ENCODE assay signal across 16 cellular contexts in the genomic region with DNA sequence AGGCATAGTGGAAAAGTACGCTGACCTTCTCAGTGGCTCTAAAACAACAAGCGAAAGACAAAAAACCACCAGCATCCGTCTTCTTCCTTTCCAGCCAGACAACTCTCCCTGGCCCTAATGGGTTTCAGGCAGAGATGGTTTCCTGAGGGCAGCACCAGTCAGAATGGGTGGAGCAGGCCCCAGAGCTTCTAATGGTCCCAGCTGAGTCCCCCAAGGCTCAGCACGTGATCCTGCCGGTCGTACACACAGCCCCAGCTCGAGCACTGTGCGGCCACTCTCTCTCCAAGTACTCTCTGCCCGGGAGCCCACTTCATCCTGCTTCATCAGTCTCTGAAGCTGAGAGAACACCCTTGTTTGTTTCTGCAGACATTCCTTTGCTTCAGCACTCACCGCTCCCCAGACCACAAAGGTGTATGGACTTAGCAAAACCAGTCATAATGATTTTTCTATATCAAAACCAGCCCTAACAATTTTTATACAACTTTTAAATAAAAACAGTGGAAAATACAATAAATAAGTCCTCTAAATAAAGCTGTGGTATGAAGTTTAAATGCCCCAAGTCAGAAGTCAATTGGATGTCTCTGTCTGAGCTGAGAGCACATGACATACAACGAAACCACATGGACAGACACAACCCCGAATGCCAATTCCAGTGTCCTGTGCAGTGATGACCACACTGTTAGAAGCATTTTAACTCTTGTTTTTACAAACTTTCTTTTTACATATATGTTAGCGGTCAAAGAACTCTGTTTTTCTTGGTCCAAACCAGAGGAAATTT.
"Had no signal": no experiment of that assay in that cellular context is flagged by ENCODE, and none has a peak within 500 bp of the region (broad histone marks: within the 10 kb centered on the region; RNA-seq: fewer than 3 reads in every experiment).

No MANE protein-coding gene starts in this region.

- H3K9me3 ChIP-seq: ascending aorta had no signal

- H3K36me3 ChIP-seq: ascending aorta had no signal

- H3K4me3 ChIP-seq: ascending aorta had no signal

- H3K27ac ChIP-seq: ascending aorta, epithelial cell of prostate had no signal

- H3K4me1 ChIP-seq: ascending aorta had no signal

- H3K27me3 ChIP-seq: ascending aorta had no signal

- DNase-seq: activated CD4-positive, alpha-beta T cell treated with anti-CD3 and anti-CD28 coated beads, Interleukin-2, amount 50 U/mL, for 4 hours; activated gamma-delta T cell treated with Interleukin-2 at 50 U/mL for 16 hours; activated naive CD8-positive, alpha-beta T cell treated with anti-CD3 and anti-CD28 coated beads, Interleukin-2, amount 10 ng/mL, durations not matched to agents 7 days and 5 days; activated T-cell treated with anti-CD3 and anti-CD28 coated beads, Interleukin-2, amount 50 U/mL, for 4 hours; caudate nucleus; cortex of kidney; effector memory CD4-positive, alpha-beta T cell; left cardiac atrium; mammary epithelial cell; natural killer cell; stimulated activated CD4-positive, alpha-beta T cell treated with anti-CD3 and anti-CD28 coated beads, Interleukin-4, amount 100 ng/mL, for 1 hour; stimulated activated CD8-positive, alpha-beta memory T cell treated with anti-CD3 and anti-CD28 coated beads, Interleukin-4, amount 100 ng/mL, for 48 hours; stimulated activated naive CD8-positive, alpha-beta T cell treated with anti-CD3 and anti-CD28 coated beads, Interleukin-15, Interleukin-2, amounts not matched to agents 100 U/mL and 50 U/mL, for 24 hours; T-helper 2 cell had no signal

- ATAC-seq: activated T-cell treated with anti-CD3 and anti-CD28 coated beads, Interleukin-2, amount 50 U/mL, for 4 hours; left cardiac atrium; natural killer cell; stimulated activated naive CD8-positive, alpha-beta T cell treated with anti-CD3 and anti-CD28 coated beads, Interleukin-15, Interleukin-2, amounts not matched to agents 100 U/mL and 50 U/mL, for 24 hours had no signal
